In genomic region chr20:3716195-3716834, GRCh38 we compare ENCODE assay signal across 8 cellular contexts. TPM values are rescaled to one million over a fixed set of nuclear protein-coding genes. Genes with fewer than 3 reads are reported as not detected.
DNase-seq lines count a peak whose midpoint lies in the region; ATAC-seq and TF ChIP-seq lines count a peak whose summit lies in the region.
"Had no signal": no experiment of that assay in that cellular context is flagged by ENCODE, and none has a peak within 500 bp of the region (broad histone marks: within the 10 kb centered on the region; RNA-seq: fewer than 3 reads in every experiment).

No MANE protein-coding gene starts in this region.

- H3K27ac ChIP-seq in HL-60 (replicated peaks) (no peak overlapping the region), Peyer's patch (no peak overlapping the region)

- peaks cover 13% of the 10 kb centered on the region for H3K36me3 Mint-ChIP-seq in dendritic cell treated with granulocyte-macrophage colony-stimulating factor and Interleukin-4, amounts not matched to agents 40 ng/mL and 50 ng/mL, for 4 days (ENCODE audit: low read depth)
- H3K36me3 Mint-ChIP-seq in memory B cell = no peaks in the 10 kb centered on the region

- no peaks in the 10 kb centered on the region for H3K27me3 ChIP-seq in HL-60 (ENCODE audit: insufficient read depth, poor library complexity, severe bottlenecking)
- no peaks in the 10 kb centered on the region for H3K27me3 ChIP-seq in Peyer's patch

- intact Hi-C loops in dendritic cell treated with granulocyte-macrophage colony-stimulating factor and Interleukin-4, amounts not matched to agents 40 ng/mL and 50 ng/mL, for 4 days (cut with micrococcal nuclease) = no loop called here

- peak; percentile 56 for TF ChIP-seq CTCF in HL-60 (IDR thresholded peaks at IDR 0.05; ENCODE audit: insufficient read depth, low read length)
- peak in 4 of 6 experiments; percentile 36 to 50 (median 42) for TF ChIP-seq CTCF in Peyer's patch (IDR thresholded peaks at IDR 0.05)

- H3K4me1 ChIP-seq in Peyer's patch = no peaks in the 10 kb centered on the region

- H3K4me1 Mint-ChIP-seq in dendritic cell treated with granulocyte-macrophage colony-stimulating factor and Interleukin-4, amounts not matched to agents 40 ng/mL and 50 ng/mL, for 4 days (ENCODE audit: low read depth) = peaks cover 66% of the 10 kb centered on the region
- peaks cover 4% of the 10 kb centered on the region for H3K4me1 Mint-ChIP-seq in memory B cell

- H3K9me3 ChIP-seq in Peyer's patch = no peaks in the 10 kb centered on the region

- H3K4me3 ChIP-seq in HL-60 (replicated peaks; ENCODE audit: insufficient read depth, low read length) (no peak overlapping the region), Peyer's patch (no peak overlapping the region)

- H3K4me3 Mint-ChIP-seq in dendritic cell treated with granulocyte-macrophage colony-stimulating factor and Interleukin-4, amounts not matched to agents 40 ng/mL and 50 ng/mL, for 4 days = no peak overlapping the region
- no peak overlapping the region for H3K4me3 Mint-ChIP-seq in memory B cell

- H3K27me3 Mint-ChIP-seq in dendritic cell treated with granulocyte-macrophage colony-stimulating factor and Interleukin-4, amounts not matched to agents 40 ng/mL and 50 ng/mL, for 4 days = peaks cover 7% of the 10 kb centered on the region
- H3K27me3 Mint-ChIP-seq in memory B cell = peaks cover 29% of the 10 kb centered on the region

- peak; percentile 60 for DNase-seq in EH (ENCODE audit: low read depth)
- DNase-seq in HL-60 (ENCODE audit: low read depth in 1 of 2, low spot score in 1 of 2) = peak in 1 of 2 experiments; percentile 41
- no peak for DNase-seq in Peyer's patch
- DNase-seq in memory B cell (ENCODE audit: low spot score in 2 of 2) = no peak
- no peak for DNase-seq in NOMO-1 treated with dmso at 0.1 percent for 144 hours (lab: John Stamatoyannopoulos, UW; ENCODE audit: unreplicated experiment)
- DNase-seq in mucosa of gallbladder (ENCODE audit: low spot score) = no peak

- TF ChIP-seq POLR2A in Peyer's patch (IDR thresholded peaks at IDR 0.05) = no peak

- ATAC-seq in memory B cell (ENCODE audit: low read depth) = peak; percentile 37

- no peaks in the 10 kb centered on the region for H3K36me3 ChIP-seq in Peyer's patch

- no peaks in the 10 kb centered on the region for H3K9me3 Mint-ChIP-seq in dendritic cell treated with granulocyte-macrophage colony-stimulating factor and Interleukin-4, amounts not matched to agents 40 ng/mL and 50 ng/mL, for 4 days
- no peaks in the 10 kb centered on the region for H3K9me3 Mint-ChIP-seq in memory B cell

- peak overlapping the region; percentile 15 for H3K27ac Mint-ChIP-seq in dendritic cell treated with granulocyte-macrophage colony-stimulating factor and Interleukin-4, amounts not matched to agents 40 ng/mL and 50 ng/mL, for 4 days
- no peak overlapping the region for H3K27ac Mint-ChIP-seq in memory B cell

RNA-seq across cellular contexts. Expression of gene SIGLEC1, which starts 3.9 kb away (rescaled TPM):
- total RNA-seq in Peyer's patch (10 to 100 TPM in 2 of 4 donors, 1 to 10 TPM in 2; 2.3 to 10.7 (median 7.8) TPM), mucosa of gallbladder (8.2 TPM)
- total RNA-seq: activated CD8-positive, alpha-beta memory T cell treated with anti-CD3 and anti-CD28 coated beads for 36 hours had no signal

RNA-seq across cellular contexts. Expression of gene HSPA12B, which starts 16.2 kb away (rescaled TPM):
- 1 to 10 TPM; 1.2 to 4.3 (median 2.3) TPM for total RNA-seq in Peyer's patch
- 5.4 TPM for total RNA-seq in mucosa of gallbladder
- total RNA-seq: activated CD8-positive, alpha-beta memory T cell treated with anti-CD3 and anti-CD28 coated beads for 36 hours had no signal

RNA-seq across cellular contexts. Expression of gene ADAM33, which starts 34.5 kb away (rescaled TPM):
- total RNA-seq in Peyer's patch (100 to 1,000 TPM in 1 of 4 donors, 10 to 100 TPM in 2, 1 to 10 TPM in 1; 5.6 to 175 (median 23.3) TPM), mucosa of gallbladder (67.3 TPM)
- total RNA-seq: activated CD8-positive, alpha-beta memory T cell treated with anti-CD3 and anti-CD28 coated beads for 36 hours had no signal

RNA-seq across cellular contexts. Expression of gene ADISSP, which starts 51.2 kb away (rescaled TPM):
- total RNA-seq in Peyer's patch (10 to 100 TPM in 2 of 4 donors, 1 to 10 TPM in 2; 7.4 to 13.2 (median 10.2) TPM), mucosa of gallbladder (61.1 TPM)

RNA-seq across cellular contexts. Expression of gene GFRA4, which starts 53.1 kb away (rescaled TPM):
- not detected for total RNA-seq in Peyer's patch
- not detected for total RNA-seq in mucosa of gallbladder
- total RNA-seq: activated CD8-positive, alpha-beta memory T cell treated with anti-CD3 and anti-CD28 coated beads for 36 hours had no signal
